10 cellular contexts compared by ENCODE assay signal in the genomic region with DNA sequence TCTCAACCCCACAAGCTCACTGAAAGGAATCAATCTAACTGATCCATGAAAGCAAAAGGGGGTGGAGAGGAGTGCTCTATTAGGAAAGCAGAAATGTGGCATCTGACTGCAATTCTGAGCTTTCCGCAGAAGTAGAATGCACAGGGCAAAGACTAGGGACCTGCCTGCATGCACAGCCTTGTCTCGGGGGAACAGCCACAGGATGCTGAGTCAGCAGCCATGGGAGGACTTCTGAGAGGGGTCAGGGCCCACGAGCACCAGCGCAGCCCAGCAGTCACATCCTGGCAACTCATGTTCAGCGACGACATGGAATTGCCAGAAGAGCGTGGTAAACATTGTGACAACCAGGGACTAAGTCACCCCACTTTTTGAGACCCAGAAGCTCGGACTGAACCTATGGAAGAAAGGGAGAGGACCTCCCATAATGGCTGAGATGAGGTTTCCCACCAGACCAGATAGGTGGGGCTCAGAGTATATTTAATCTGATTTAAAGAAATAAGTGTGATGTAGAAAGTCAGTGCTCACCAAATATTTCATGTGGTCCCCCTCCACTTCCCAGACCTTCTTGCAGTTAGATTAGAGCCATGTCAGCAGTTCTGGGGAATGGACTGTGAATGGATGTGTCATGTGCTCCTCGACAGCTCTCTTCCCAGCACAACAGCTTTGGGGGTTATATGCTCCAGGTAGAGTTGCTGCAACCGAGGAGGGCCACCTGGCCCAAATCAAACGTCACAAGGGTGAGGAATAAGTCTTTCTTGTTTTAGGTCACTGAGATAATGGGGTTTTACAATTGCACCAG. TPM values are rescaled to one million over a fixed set of nuclear protein-coding genes. Genes with fewer than 3 reads are reported as not detected.
"Had no signal": no experiment of that assay in that cellular context is flagged by ENCODE, and none has a peak within 500 bp of the region (broad histone marks: within the 10 kb centered on the region; RNA-seq: fewer than 3 reads in every experiment).

No MANE protein-coding gene starts in this region.

- H3K36me3 ChIP-seq: HAP-1 had no signal

- H3K27ac ChIP-seq: KMS-11 had no signal

- H3K9me3 ChIP-seq: HAP-1 had no signal

- FAIRE-seq: HTR-8/SVneo had no signal

- H3K4me1 ChIP-seq: HAP-1 had no signal

- H2AFZ ChIP-seq: GM23338 had no signal

- H3K4me2 ChIP-seq: GM23338, KMS-11 had no signal

- H3K4me3 ChIP-seq: GM23338, HAP-1 had no signal

- ATAC-seq: GM23338, HCT116 had no signal

- DNase-seq: H7, HFFc6, KBM-7 had no signal

- H3K9ac ChIP-seq: KMS-11 had no signal

RNA-seq across cellular contexts. Expression of gene STOML3, which starts 32.6 kb away (rescaled TPM):
- total RNA-seq: GM23338, H4, H7, HFFc6, HT-29 had no signal
- polyA plus RNA-seq: GM23338 had no signal
